In the genomic region with DNA sequence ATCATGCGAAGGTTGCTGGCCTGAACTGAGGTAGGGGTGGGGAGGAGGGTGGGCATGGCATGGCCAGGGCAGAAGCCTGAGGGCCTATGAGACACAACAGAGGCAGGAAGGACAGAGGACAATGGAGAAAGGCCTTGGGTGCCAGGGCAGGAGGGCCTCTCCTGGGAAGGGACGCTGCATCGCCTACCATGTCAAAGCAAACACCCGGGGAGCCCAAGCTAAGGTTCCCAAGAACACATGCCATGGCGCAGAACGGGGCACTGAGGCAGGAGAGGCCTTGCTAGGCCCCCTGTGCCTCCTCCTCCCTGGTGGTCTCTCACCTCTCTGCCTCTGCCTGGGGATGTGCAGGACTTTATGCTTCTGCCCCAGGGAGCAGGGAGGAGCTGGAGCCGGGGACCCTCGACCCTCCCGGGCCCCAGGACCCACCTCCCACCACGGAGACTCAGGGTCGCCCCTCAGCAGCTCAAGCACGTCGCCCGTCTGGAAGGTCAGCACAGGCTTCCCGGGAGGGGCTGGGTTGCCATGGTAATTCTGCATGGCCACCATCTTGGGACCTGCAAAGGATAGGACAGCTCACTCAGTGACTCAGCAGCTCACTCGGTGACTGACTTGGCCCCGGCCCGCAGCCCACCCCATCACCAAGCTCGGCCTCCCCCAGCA, we compare ENCODE assay signal across 2 cellular contexts.
TF ChIP-seq lines count a peak whose summit lies in the region.

No MANE protein-coding gene starts in this region.

TF ChIP-seq in H1, 55 proteins besides CTCF, POLR2A, EP300 and RAD21 (continues in another document):
- TF ChIP-seq SAP30 (IDR thresholded peaks at IDR 0.05; ENCODE audit: insufficient read depth, insufficient replicate concordance, low read length) (no peak), RNF2 (IDR thresholded peaks at IDR 0.05; ENCODE audit: borderline replicate concordance, low read depth, low read length, missing control alignments, poor library complexity, severe bottlenecking) (no peak), PHF8 (conservative IDR thresholded peaks at IDR 0.05; ENCODE audit: low read depth, low read length) (no peak), KDM4A (IDR thresholded peaks at IDR 0.05; ENCODE audit: low read depth, low read length, severe bottlenecking) (no peak), CBX8 (IDR thresholded peaks at IDR 0.05; ENCODE audit: borderline replicate concordance, low read depth, low read length) (no peak), CTBP2 (IDR thresholded peaks at IDR 0.05; ENCODE audit: borderline replicate concordance, insufficient read depth, insufficient read length, low read length) (no peak), FOSL1 (IDR thresholded peaks at IDR 0.05; ENCODE audit: insufficient read depth, low read depth, low read length) (no peak), MAFK (IDR thresholded peaks at IDR 0.05; ENCODE audit: low read depth, low read length) (no peak), CBX5 (IDR thresholded peaks at IDR 0.05; ENCODE audit: low read depth, low read length) (no peak), POLR2AphosphoS5 (IDR thresholded peaks at IDR 0.05; ENCODE audit: low read depth, low read length) (no peak), ZNF274 (IDR thresholded peaks at IDR 0.05; ENCODE audit: borderline replicate concordance, extremely low read depth, low read length) (no peak), SP4 (IDR thresholded peaks at IDR 0.05; ENCODE audit: low read length) (no peak), ASH2L (IDR thresholded peaks at IDR 0.05; ENCODE audit: low read length) (no peak), SP1 (IDR thresholded peaks at IDR 0.05; ENCODE audit: low read depth, low read length) (no peak), HDAC2 (IDR thresholded peaks at IDR 0.05; ENCODE audit: borderline replicate concordance in 1 of 2, low read depth in 2 of 2, low read length in 2 of 2) (no peak), SP2 (IDR thresholded peaks at IDR 0.05; ENCODE audit: low read length) (no peak)
- TF ChIP-seq, protein P1, sequence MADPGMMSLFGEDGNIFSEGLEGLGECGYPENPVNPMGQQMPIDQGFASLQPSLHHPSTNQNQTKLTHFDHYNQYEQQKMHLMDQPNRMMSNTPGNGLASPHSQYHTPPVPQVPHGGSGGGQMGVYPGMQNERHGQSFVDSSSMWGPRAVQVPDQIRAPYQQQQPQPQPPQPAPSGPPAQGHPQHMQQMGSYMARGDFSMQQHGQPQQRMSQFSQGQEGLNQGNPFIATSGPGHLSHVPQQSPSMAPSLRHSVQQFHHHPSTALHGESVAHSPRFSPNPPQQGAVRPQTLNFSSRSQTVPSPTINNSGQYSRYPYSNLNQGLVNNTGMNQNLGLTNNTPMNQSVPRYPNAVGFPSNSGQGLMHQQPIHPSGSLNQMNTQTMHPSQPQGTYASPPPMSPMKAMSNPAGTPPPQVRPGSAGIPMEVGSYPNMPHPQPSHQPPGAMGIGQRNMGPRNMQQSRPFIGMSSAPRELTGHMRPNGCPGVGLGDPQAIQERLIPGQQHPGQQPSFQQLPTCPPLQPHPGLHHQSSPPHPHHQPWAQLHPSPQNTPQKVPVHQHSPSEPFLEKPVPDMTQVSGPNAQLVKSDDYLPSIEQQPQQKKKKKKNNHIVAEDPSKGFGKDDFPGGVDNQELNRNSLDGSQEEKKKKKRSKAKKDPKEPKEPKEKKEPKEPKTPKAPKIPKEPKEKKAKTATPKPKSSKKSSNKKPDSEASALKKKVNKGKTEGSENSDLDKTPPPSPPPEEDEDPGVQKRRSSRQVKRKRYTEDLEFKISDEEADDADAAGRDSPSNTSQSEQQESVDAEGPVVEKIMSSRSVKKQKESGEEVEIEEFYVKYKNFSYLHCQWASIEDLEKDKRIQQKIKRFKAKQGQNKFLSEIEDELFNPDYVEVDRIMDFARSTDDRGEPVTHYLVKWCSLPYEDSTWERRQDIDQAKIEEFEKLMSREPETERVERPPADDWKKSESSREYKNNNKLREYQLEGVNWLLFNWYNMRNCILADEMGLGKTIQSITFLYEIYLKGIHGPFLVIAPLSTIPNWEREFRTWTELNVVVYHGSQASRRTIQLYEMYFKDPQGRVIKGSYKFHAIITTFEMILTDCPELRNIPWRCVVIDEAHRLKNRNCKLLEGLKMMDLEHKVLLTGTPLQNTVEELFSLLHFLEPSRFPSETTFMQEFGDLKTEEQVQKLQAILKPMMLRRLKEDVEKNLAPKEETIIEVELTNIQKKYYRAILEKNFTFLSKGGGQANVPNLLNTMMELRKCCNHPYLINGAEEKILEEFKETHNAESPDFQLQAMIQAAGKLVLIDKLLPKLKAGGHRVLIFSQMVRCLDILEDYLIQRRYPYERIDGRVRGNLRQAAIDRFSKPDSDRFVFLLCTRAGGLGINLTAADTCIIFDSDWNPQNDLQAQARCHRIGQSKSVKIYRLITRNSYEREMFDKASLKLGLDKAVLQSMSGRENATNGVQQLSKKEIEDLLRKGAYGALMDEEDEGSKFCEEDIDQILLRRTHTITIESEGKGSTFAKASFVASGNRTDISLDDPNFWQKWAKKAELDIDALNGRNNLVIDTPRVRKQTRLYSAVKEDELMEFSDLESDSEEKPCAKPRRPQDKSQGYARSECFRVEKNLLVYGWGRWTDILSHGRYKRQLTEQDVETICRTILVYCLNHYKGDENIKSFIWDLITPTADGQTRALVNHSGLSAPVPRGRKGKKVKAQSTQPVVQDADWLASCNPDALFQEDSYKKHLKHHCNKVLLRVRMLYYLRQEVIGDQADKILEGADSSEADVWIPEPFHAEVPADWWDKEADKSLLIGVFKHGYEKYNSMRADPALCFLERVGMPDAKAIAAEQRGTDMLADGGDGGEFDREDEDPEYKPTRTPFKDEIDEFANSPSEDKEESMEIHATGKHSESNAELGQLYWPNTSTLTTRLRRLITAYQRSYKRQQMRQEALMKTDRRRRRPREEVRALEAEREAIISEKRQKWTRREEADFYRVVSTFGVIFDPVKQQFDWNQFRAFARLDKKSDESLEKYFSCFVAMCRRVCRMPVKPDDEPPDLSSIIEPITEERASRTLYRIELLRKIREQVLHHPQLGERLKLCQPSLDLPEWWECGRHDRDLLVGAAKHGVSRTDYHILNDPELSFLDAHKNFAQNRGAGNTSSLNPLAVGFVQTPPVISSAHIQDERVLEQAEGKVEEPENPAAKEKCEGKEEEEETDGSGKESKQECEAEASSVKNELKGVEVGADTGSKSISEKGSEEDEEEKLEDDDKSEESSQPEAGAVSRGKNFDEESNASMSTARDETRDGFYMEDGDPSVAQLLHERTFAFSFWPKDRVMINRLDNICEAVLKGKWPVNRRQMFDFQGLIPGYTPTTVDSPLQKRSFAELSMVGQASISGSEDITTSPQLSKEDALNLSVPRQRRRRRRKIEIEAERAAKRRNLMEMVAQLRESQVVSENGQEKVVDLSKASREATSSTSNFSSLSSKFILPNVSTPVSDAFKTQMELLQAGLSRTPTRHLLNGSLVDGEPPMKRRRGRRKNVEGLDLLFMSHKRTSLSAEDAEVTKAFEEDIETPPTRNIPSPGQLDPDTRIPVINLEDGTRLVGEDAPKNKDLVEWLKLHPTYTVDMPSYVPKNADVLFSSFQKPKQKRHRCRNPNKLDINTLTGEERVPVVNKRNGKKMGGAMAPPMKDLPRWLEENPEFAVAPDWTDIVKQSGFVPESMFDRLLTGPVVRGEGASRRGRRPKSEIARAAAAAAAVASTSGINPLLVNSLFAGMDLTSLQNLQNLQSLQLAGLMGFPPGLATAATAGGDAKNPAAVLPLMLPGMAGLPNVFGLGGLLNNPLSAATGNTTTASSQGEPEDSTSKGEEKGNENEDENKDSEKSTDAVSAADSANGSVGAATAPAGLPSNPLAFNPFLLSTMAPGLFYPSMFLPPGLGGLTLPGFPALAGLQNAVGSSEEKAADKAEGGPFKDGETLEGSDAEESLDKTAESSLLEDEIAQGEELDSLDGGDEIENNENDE (IDR thresholded peaks at IDR 0.05; ENCODE audit: insufficient replicate concordance, low read length): no peak

TF ChIP-seq in SK-N-SH, 30 proteins besides CTCF, POLR2A, EP300 and RAD21:
- TF ChIP-seq ELF1 (IDR thresholded peaks at IDR 0.05) (no peak), SMC3 (IDR thresholded peaks at IDR 0.05; ENCODE audit: low read depth, low read length) (no peak), EZH2phosphoT487 (IDR thresholded peaks at IDR 0.05; ENCODE audit: borderline replicate concordance, low read depth) (no peak), FOSL2 (IDR thresholded peaks at IDR 0.05; ENCODE audit: borderline replicate concordance, low read depth) (no peak), RXRA (IDR thresholded peaks at IDR 0.05; ENCODE audit: borderline replicate concordance, low read depth) (no peak), GABPA (IDR thresholded peaks at IDR 0.05; ENCODE audit: low read depth) (no peak), FOXJ3 (CRISPR knock-in tag; IDR thresholded peaks at IDR 0.05) (no peak), SIN3A (IDR thresholded peaks at IDR 0.05; ENCODE audit: borderline replicate concordance, low read depth, low read length) (no peak), MEF2A (IDR thresholded peaks at IDR 0.05; ENCODE audit: borderline replicate concordance, low read depth) (no peak), FOXM1 (IDR thresholded peaks at IDR 0.05; ENCODE audit: low read depth) (no peak), TCF12 (IDR thresholded peaks at IDR 0.05) (no peak)
- TF ChIP-seq, protein P2, sequence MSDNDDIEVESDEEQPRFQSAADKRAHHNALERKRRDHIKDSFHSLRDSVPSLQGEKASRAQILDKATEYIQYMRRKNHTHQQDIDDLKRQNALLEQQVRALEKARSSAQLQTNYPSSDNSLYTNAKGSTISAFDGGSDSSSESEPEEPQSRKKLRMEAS (IDR thresholded peaks at IDR 0.05; ENCODE audit: low read depth): no peak
- TF ChIP-seq, protein P3, sequence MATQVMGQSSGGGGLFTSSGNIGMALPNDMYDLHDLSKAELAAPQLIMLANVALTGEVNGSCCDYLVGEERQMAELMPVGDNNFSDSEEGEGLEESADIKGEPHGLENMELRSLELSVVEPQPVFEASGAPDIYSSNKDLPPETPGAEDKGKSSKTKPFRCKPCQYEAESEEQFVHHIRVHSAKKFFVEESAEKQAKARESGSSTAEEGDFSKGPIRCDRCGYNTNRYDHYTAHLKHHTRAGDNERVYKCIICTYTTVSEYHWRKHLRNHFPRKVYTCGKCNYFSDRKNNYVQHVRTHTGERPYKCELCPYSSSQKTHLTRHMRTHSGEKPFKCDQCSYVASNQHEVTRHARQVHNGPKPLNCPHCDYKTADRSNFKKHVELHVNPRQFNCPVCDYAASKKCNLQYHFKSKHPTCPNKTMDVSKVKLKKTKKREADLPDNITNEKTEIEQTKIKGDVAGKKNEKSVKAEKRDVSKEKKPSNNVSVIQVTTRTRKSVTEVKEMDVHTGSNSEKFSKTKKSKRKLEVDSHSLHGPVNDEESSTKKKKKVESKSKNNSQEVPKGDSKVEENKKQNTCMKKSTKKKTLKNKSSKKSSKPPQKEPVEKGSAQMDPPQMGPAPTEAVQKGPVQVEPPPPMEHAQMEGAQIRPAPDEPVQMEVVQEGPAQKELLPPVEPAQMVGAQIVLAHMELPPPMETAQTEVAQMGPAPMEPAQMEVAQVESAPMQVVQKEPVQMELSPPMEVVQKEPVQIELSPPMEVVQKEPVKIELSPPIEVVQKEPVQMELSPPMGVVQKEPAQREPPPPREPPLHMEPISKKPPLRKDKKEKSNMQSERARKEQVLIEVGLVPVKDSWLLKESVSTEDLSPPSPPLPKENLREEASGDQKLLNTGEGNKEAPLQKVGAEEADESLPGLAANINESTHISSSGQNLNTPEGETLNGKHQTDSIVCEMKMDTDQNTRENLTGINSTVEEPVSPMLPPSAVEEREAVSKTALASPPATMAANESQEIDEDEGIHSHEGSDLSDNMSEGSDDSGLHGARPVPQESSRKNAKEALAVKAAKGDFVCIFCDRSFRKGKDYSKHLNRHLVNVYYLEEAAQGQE (IDR thresholded peaks at IDR 0.05; ENCODE audit: low read depth, low read length): no peak
- TF ChIP-seq, protein P4, sequence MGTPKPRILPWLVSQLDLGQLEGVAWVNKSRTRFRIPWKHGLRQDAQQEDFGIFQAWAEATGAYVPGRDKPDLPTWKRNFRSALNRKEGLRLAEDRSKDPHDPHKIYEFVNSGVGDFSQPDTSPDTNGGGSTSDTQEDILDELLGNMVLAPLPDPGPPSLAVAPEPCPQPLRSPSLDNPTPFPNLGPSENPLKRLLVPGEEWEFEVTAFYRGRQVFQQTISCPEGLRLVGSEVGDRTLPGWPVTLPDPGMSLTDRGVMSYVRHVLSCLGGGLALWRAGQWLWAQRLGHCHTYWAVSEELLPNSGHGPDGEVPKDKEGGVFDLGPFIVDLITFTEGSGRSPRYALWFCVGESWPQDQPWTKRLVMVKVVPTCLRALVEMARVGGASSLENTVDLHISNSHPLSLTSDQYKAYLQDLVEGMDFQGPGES (IDR thresholded peaks at IDR 0.05; ENCODE audit: low read depth, low read length): no peak
- TF ChIP-seq, protein P5, sequence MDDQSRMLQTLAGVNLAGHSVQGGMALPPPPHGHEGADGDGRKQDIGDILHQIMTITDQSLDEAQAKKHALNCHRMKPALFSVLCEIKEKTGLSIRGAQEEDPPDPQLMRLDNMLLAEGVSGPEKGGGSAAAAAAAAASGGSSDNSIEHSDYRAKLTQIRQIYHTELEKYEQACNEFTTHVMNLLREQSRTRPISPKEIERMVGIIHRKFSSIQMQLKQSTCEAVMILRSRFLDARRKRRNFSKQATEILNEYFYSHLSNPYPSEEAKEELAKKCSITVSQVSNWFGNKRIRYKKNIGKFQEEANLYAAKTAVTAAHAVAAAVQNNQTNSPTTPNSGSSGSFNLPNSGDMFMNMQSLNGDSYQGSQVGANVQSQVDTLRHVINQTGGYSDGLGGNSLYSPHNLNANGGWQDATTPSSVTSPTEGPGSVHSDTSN (IDR thresholded peaks at IDR 0.05): no peak
- TF ChIP-seq, protein P6, sequence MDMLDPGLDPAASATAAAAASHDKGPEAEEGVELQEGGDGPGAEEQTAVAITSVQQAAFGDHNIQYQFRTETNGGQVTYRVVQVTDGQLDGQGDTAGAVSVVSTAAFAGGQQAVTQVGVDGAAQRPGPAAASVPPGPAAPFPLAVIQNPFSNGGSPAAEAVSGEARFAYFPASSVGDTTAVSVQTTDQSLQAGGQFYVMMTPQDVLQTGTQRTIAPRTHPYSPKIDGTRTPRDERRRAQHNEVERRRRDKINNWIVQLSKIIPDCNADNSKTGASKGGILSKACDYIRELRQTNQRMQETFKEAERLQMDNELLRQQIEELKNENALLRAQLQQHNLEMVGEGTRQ (IDR thresholded peaks at IDR 0.05; ENCODE audit: borderline replicate concordance, low read depth, low read length): no peak
- TF ChIP-seq, protein P7, sequence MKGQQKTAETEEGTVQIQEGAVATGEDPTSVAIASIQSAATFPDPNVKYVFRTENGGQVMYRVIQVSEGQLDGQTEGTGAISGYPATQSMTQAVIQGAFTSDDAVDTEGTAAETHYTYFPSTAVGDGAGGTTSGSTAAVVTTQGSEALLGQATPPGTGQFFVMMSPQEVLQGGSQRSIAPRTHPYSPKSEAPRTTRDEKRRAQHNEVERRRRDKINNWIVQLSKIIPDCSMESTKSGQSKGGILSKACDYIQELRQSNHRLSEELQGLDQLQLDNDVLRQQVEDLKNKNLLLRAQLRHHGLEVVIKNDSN (IDR thresholded peaks at IDR 0.05; ENCODE audit: borderline replicate concordance, low read depth): no peak
